Comparison of ENCODE assay signal across 9 cellular contexts in the genomic region with DNA sequence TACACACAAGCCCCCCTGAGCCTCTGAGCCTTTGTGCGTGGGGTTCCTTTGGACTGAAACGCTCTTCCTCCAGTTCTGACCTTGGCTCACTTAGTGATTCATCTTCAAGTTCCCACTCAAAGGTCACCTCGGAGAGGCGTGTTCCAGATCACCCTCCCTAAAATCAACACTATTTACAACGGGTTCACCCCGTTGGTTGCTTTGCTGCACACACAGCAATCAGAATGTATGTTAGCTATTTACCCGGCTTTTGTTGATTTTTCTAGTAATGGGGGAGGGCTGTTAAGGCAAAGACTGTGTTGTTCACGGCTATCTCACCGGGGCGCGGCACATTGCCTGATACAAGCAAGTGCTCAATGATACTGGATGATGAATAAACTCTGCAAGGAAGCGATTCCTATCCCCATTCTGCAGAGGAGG. TPM values are rescaled to one million over a fixed set of nuclear protein-coding genes. Genes with fewer than 3 reads are reported as not detected.
DNase-seq lines count a peak whose midpoint lies in the region; ATAC-seq and TF ChIP-seq lines count a peak whose summit lies in the region.
"Had no signal": no experiment of that assay in that cellular context is flagged by ENCODE, and none has a peak within 500 bp of the region (broad histone marks: within the 10 kb centered on the region; RNA-seq: fewer than 3 reads in every experiment).

No MANE protein-coding gene starts in this region.

- TF ChIP-seq EP300 in suprapubic skin (IDR thresholded peaks at IDR 0.05), result no peak

- WGBS in suprapubic skin, result 37% methylated on average over 12 of the region's 12 CpGs

- no peaks in the 10 kb centered on the region for H3K27me3 Mint-ChIP-seq in activated CD8-positive, alpha-beta memory T cell treated with anti-CD3 and anti-CD28 coated beads, Interleukin-2, amount 10 ng/mL, durations not matched to agents 7 days and 5 days

- H3K4me1 Mint-ChIP-seq in activated CD8-positive, alpha-beta memory T cell treated with anti-CD3 and anti-CD28 coated beads, Interleukin-2, amount 10 ng/mL, durations not matched to agents 7 days and 5 days, result peaks cover 17% of the 10 kb centered on the region

- no peaks in the 10 kb centered on the region for H3K36me3 Mint-ChIP-seq in activated CD8-positive, alpha-beta memory T cell treated with anti-CD3 and anti-CD28 coated beads, Interleukin-2, amount 10 ng/mL, durations not matched to agents 7 days and 5 days

- CTCF ChIA-PET in activated CD8-positive, alpha-beta memory T cell treated with anti-CD3 and anti-CD28 coated beads, Interleukin-2, amount 10 ng/mL, durations not matched to agents 7 days and 5 days (lab: Charles Lee), result no interaction called here

- no peak for DNase-seq in activated CD8-positive, alpha-beta memory T cell treated with anti-CD3 and anti-CD28 coated beads, Interleukin-2, amount 10 ng/mL, durations not matched to agents 7 days and 5 days
- DNase-seq in activated CD8-positive, alpha-beta memory T cell treated with anti-CD3 and anti-CD28 coated beads for 24 hours, result no peak
- peak; percentile 30 for DNase-seq in kidney tubule cell (ENCODE audit: low spot score)
- DNase-seq in suprapubic skin (ENCODE audit: low spot score in 2 of 2), result no peak
- no peak for DNase-seq in retina
- DNase-seq in NCI-H774 (lab: John Stamatoyannopoulos, UW), result no peak
- DNase-seq: DMS153 had no signal

- peak overlapping the region; percentile 76 for H3K4me3 ChIP-seq in suprapubic skin

- peak overlapping the region; percentile 85 for H3K4me3 Mint-ChIP-seq in activated CD8-positive, alpha-beta memory T cell treated with anti-CD3 and anti-CD28 coated beads, Interleukin-2, amount 10 ng/mL, durations not matched to agents 7 days and 5 days

- ATAC-seq in activated CD8-positive, alpha-beta memory T cell treated with anti-CD3 and anti-CD28 coated beads, Interleukin-2, amount 10 ng/mL, durations not matched to agents 7 days and 5 days, result no peak
- no peak for ATAC-seq in GM19452 (IDR thresholded peaks at IDR 0.05; ENCODE audit: unreplicated experiment)

- no peak for TF ChIP-seq CTCF in suprapubic skin (IDR thresholded peaks at IDR 0.05)

- H3K27me3 ChIP-seq in suprapubic skin, result no peaks in the 10 kb centered on the region

- TF ChIP-seq POLR2A in suprapubic skin (IDR thresholded peaks at IDR 0.05), result no peak

- H3K9me3 ChIP-seq in suprapubic skin, result no peaks in the 10 kb centered on the region

- peaks cover 30% of the 10 kb centered on the region for H3K4me1 ChIP-seq in suprapubic skin

- H3K36me3 ChIP-seq in suprapubic skin, result peaks cover 26% of the 10 kb centered on the region

- H3K27ac ChIP-seq in angular gyrus (ENCODE audit: low read depth, low read length), result peak overlapping the region; percentile 74
- H3K27ac ChIP-seq in suprapubic skin, result peak overlapping the region; percentile 84

- no peaks in the 10 kb centered on the region for H3K9me3 Mint-ChIP-seq in activated CD8-positive, alpha-beta memory T cell treated with anti-CD3 and anti-CD28 coated beads, Interleukin-2, amount 10 ng/mL, durations not matched to agents 7 days and 5 days (ENCODE audit: low read depth)

- peak overlapping the region; percentile 42 for H3K27ac Mint-ChIP-seq in activated CD8-positive, alpha-beta memory T cell treated with anti-CD3 and anti-CD28 coated beads, Interleukin-2, amount 10 ng/mL, durations not matched to agents 7 days and 5 days

RNA-seq across cellular contexts. Expression of a gene that starts 1.0 kb away (rescaled TPM):
- 10 to 100 TPM in 1 of 2 experiments, 1 to 10 TPM in 1; 9.7 to 12.1 TPM for total RNA-seq in activated CD8-positive, alpha-beta memory T cell treated with anti-CD3 and anti-CD28 coated beads, Interleukin-2, amount 10 ng/mL, durations not matched to agents 7 days and 5 days
- 10 to 100 TPM; 25.3 to 35.1 (median 31.0) TPM for total RNA-seq in suprapubic skin

RNA-seq across cellular contexts. Expression of a gene that starts 33.0 kb away (rescaled TPM):
- not detected for total RNA-seq in activated CD8-positive, alpha-beta memory T cell treated with anti-CD3 and anti-CD28 coated beads, Interleukin-2, amount 10 ng/mL, durations not matched to agents 7 days and 5 days
- total RNA-seq in suprapubic skin, result 1 to 10 TPM in 1 of 4 donors, not detected in 3; 1.6 TPM

RNA-seq across cellular contexts. Expression of a gene that starts 38.9 kb away (rescaled TPM):
- total RNA-seq in activated CD8-positive, alpha-beta memory T cell treated with anti-CD3 and anti-CD28 coated beads, Interleukin-2, amount 10 ng/mL, durations not matched to agents 7 days and 5 days, result 10 to 100 TPM; 21.1 to 29.0 TPM
- total RNA-seq in suprapubic skin, result 10 to 100 TPM; 14.5 to 22.3 (median 19.0) TPM
